Comparison of ENCODE assay signal across 16 cellular contexts in the genomic region with DNA sequence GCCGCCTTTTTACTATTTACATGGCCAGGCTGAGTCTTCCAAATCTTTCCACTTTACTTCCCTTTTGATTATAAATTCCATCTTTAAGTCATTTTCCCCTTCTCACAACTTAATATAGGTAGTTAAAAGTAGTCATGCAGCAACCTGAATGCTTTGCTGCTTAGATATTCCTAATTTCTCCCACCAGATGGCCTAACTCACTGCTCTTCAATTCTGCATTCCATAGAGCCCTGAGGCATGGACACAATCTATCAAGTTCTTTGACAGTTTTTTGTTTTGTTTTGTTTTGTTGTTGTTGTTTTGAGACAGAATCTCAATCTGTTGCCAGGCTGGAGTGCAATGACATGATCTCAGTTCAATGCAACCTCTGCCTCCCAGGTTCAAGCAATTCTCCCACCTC.
"Had no signal": no experiment of that assay in that cellular context is flagged by ENCODE, and none has a peak within 500 bp of the region (broad histone marks: within the 10 kb centered on the region; RNA-seq: fewer than 3 reads in every experiment).

No MANE protein-coding gene starts in this region.

- ATAC-seq: activated T-helper 17 cell treated with anti-CD3 and anti-CD28 coated beads, Interleukin-2, amount 50 U/mL, for 72 hours; heart right ventricle; left lobe of liver; natural killer cell treated with Interleukin-12 subunit alpha and Interleukin-12 subunit beta and Interleukin-15 and Interleukin-18, amount 100 ng/mL, for 72 hours had no signal

- DNase-seq: activated CD4-positive, CD25-positive, alpha-beta regulatory T cell treated with anti-CD3 and anti-CD28 coated beads, Interleukin-2, amount 50 U/mL, for 72 hours; activated naive CD4-positive, alpha-beta T cell treated with anti-CD3 and anti-CD28 coated beads for 36 hours; central memory CD4-positive, alpha-beta T cell; cortex of kidney; effector CD8-positive, alpha-beta T cell; heart right ventricle; mammary epithelial cell; occipital lobe; stimulated activated CD4-positive, alpha-beta T cell treated with anti-CD3 and anti-CD28 coated beads, Interleukin-4, amount 100 ng/mL, for 24 hours; stimulated activated naive CD4-positive, alpha-beta T cell had no signal

- H3K27me3 ChIP-seq: heart right ventricle, right atrium auricular region, tibial nerve had no signal

- H3K27ac ChIP-seq: heart right ventricle, right atrium auricular region, skin epidermis, tibial nerve had no signal

- H3K4me3 ChIP-seq: heart right ventricle, right atrium auricular region, skin epidermis, tibial nerve had no signal

- H3K4me1 ChIP-seq: right atrium auricular region, tibial nerve had no signal

- H3K9me3 ChIP-seq: heart right ventricle, right atrium auricular region, tibial nerve had no signal
